8 cellular contexts compared by ENCODE assay signal in the genomic region with DNA sequence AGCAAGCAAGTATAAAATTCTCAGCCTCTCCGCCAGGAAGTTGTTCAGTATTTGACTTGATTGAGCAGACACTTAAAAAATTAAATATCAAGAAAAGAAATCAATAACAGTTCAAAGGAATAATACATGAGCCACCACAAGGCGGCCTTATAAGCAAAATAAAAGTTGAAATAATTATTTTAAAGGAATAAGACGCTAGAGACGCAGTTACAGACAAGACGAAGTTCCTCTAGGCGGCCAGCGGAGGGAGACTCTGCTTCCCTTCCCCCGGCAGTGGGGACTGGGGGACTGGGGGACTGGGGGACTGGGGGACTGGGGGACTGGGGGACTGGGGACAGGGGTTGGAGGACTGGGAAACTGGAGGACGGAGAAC. TPM values are rescaled to one million over a fixed set of nuclear protein-coding genes. Genes with fewer than 3 reads are reported as not detected.
DNase-seq lines count a peak whose midpoint lies in the region; ATAC-seq, FAIRE-seq and TF ChIP-seq lines count a peak whose summit lies in the region.

No MANE protein-coding gene starts in this region.

- H3K9me3 Mint-ChIP-seq in endodermal cell (no peaks in the 10 kb centered on the region), CD14-positive monocyte (peaks cover 0 to 7% (median 2%) of the 10 kb centered on the region in 7 donors)

- no peaks in the 10 kb centered on the region for H3K9me3 ChIP-seq in endodermal cell (ENCODE audit: control insufficient read depth, low read length)
- no peaks in the 10 kb centered on the region for H3K9me3 ChIP-seq in lower lobe of right lung
- H3K9me3 ChIP-seq in aorta (ENCODE audit: control insufficient read depth, low read length) = no peaks in the 10 kb centered on the region

- H3K4me1 Mint-ChIP-seq in endodermal cell (no peaks in the 10 kb centered on the region), CD14-positive monocyte (peaks cover 1% of the 10 kb centered on the region)

- H3K27me3 ChIP-seq in endodermal cell (ENCODE audit: control insufficient read depth, insufficient read depth, low read length, poor library complexity, severe bottlenecking) (peaks cover 49% of the 10 kb centered on the region), lower lobe of right lung (ENCODE audit: low read depth) (peaks cover 11% of the 10 kb centered on the region), aorta (ENCODE audit: control insufficient read depth in 1 of 2, insufficient read depth in 2 of 2, low read length in 1 of 2) (peaks cover 0 to 1% of the 10 kb centered on the region in 2 donors)

- no peaks in the 10 kb centered on the region for H3K36me3 ChIP-seq in endodermal cell (ENCODE audit: control insufficient read depth, insufficient read depth, low read length)
- H3K36me3 ChIP-seq in lower lobe of right lung = no peaks in the 10 kb centered on the region
- no peaks in the 10 kb centered on the region for H3K36me3 ChIP-seq in aorta (ENCODE audit: control insufficient read depth in 1 of 2, insufficient read depth in 2 of 2, low read length in 1 of 2)

- no peak for FAIRE-seq in RCC 7860 (lab: Jason Lieb, UNC)

- in situ Hi-C loops in GM13976 (cut with MboI; ENCODE audit: low sequenced_read_pairs, unreplicated experiment) = no loop called here

- H3K4me3 ChIP-seq in endodermal cell (ENCODE audit: low read length) (peak overlapping the region; percentile 76), lower lobe of right lung (peak overlapping the region; percentile 52), aorta (ENCODE audit: low read length in 2 of 2) (peak overlapping the region; percentile 49 to 61)

- H3K4me3 Mint-ChIP-seq in endodermal cell (peak overlapping the region; percentile 75), CD14-positive monocyte (peak overlapping the region in 1 of 2 donors; percentile 43)

- TF ChIP-seq CTCF in GM13976 (IDR thresholded peaks at IDR 0.05; ENCODE audit: borderline replicate concordance, control extremely low read depth, extremely low read depth, insufficient read depth, missing control alignments) = peak; percentile 12
- peak; percentile 70 for TF ChIP-seq CTCF in endodermal cell (conservative IDR thresholded peaks at IDR 0.05)
- TF ChIP-seq CTCF in lower lobe of right lung (IDR thresholded peaks at IDR 0.05) = peak; percentile 12
- no peak for TF ChIP-seq CTCF in CD14-positive monocyte (IDR thresholded peaks at IDR 0.05)

- H3K27ac Mint-ChIP-seq in endodermal cell (no peak overlapping the region), CD14-positive monocyte (no peak overlapping the region)

- no peaks in the 10 kb centered on the region for H3K4me1 ChIP-seq in endodermal cell (ENCODE audit: control insufficient read depth, insufficient read depth, low read length)
- peaks cover 3% of the 10 kb centered on the region for H3K4me1 ChIP-seq in lower lobe of right lung
- H3K4me1 ChIP-seq in aorta (ENCODE audit: control insufficient read depth in 1 of 2, insufficient read depth in 2 of 2, low read length in 2 of 2) = peaks cover 0 to 3% of the 10 kb centered on the region in 2 donors

- ATAC-seq in lower lobe of right lung (peak; percentile 63 to 83), aorta (ENCODE audit: low FRiP score) (peak; percentile 74), GM19035 (IDR thresholded peaks at IDR 0.05; ENCODE audit: unreplicated experiment) (no peak)

- DNase-seq in GM13976 (ENCODE audit: low spot score) (peak; percentile 40), NCI-H526 (lab: John Stamatoyannopoulos, UW) (peak; percentile 9 to 49), endodermal cell (peak; percentile 88), lower lobe of right lung (no peak), aorta (peak; percentile 46 to 78), RCC 7860 (ENCODE audit: low spot score) (no peak), CD14-positive monocyte (ENCODE audit: low spot score) (no peak)

- H3K36me3 Mint-ChIP-seq in endodermal cell (ENCODE audit: low read depth) = no peaks in the 10 kb centered on the region
- H3K36me3 Mint-ChIP-seq in CD14-positive monocyte = peaks cover 0 to 2% of the 10 kb centered on the region in 2 donors

- intact Hi-C loops in lower lobe of right lung (cut with DNase I) (no loop called here), aorta (cut with DNase I) (no loop called here), CD14-positive monocyte (cut with micrococcal nuclease) (no loop called here)

- no peak overlapping the region for H3K9ac ChIP-seq in endodermal cell (ENCODE audit: extremely low read depth, low read length, poor library complexity, severe bottlenecking)

- H3K27ac ChIP-seq in endodermal cell (ENCODE audit: low read depth, low read length) (no peak overlapping the region), lower lobe of right lung (no peak overlapping the region), aorta (ENCODE audit: low read depth in 1 of 2, low read length in 2 of 2) (no peak overlapping the region)

- H3K27me3 Mint-ChIP-seq in endodermal cell (ENCODE audit: insufficient read depth) = peaks cover 37% of the 10 kb centered on the region
- peaks cover 11 to 36% (median 33%) of the 10 kb centered on the region in 3 donors for H3K27me3 Mint-ChIP-seq in CD14-positive monocyte (ENCODE audit: low read depth in 3 of 3)

- 4% methylated on average over 8 of the region's 9 CpGs; no CpG with 5 or more reads in 1 of the 2 experiments for WGBS in endodermal cell (ENCODE audit: insufficient coverage in 1 of 2, insufficient read length in 1 of 2), 2 experiments
- 4% methylated on average over 8 to 9 of the region's 9 CpGs for WGBS in aorta, 2 donors

RNA-seq across cellular contexts. Expression of gene CCDC178, which starts 0.5 kb away (rescaled TPM):
- total RNA-seq in endodermal cell = under 1 TPM; 0.22 to 0.29 TPM
- 1.6 TPM for polyA plus RNA-seq in endodermal cell (2013, experiment 1 of 2)
- polyA plus RNA-seq in endodermal cell (2013, experiment 2 of 2) = 1.7 TPM
- total RNA-seq in lower lobe of right lung = not detected
- 1 to 10 TPM in 1 of 2 donors, under 1 TPM in 1; 0.42 to 1.9 TPM for total RNA-seq in aorta
- not detected for polyA plus RNA-seq in aorta
- not detected for polyA plus RNA-seq in CD14-positive monocyte

Comparison
In these comparisons a context has a peak if more than half of its experiments do, and no peak if none do; other contexts are left out.
1. DNase-seq: peak in GM13976 (single experiment), NCI-H526 (2 of 2), endodermal cell (single experiment) and aorta (2 of 2); none in lower lobe of right lung (single experiment), RCC 7860 (single experiment) and CD14-positive monocyte (single experiment).
2. Peak in every context shown above with its lines, with median percentiles within 50 percentile points of each other: H3K4me3 ChIP-seq.